8 cellular contexts compared by ENCODE assay signal in the genomic region with DNA sequence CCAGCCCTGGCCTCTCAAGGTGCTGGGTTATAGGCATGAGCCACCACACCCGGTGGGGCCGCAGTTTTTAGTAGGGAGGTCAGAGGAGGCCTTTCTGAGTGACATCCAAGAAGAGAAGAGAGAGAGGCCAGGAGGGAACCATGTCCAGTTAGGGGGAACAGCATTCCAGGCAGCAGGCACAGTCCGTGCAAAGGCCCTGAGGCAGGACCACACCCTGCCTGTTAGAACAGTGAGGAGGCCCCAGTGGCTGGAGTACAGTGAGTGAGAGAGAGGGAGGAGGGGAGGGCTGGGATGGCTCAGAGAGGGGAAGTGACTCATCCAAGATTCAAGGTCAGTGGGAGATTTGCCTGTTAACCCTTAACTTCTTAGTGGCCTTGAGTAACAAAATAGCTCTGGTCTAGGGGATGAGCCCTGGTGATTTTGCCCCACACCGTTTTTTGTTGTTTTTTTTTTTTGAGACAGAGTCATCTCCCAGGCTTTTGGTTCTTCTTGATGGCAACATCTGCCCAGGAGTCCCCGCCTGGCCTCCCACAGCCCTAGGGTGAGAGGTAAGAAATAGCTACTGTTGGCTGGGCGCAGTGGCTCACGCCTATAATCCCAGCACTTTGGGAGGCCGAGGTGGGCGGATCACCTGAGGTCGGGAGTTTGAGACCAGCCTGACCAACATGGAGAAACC. TPM values are rescaled to one million over a fixed set of nuclear protein-coding genes. Genes with fewer than 3 reads are reported as not detected.
A peak's percentile ranks its signal among the peaks of the same experiment; 100 is the strongest.
DNase-seq lines count a peak whose midpoint lies in the region; ATAC-seq and TF ChIP-seq lines count a peak whose summit lies in the region.

No MANE protein-coding gene starts in this region.

- H3K27me3 ChIP-seq in MG63 (no peaks in the 10 kb centered on the region), mesendoderm (ENCODE audit: insufficient read depth, low read length, poor library complexity) (no peaks in the 10 kb centered on the region)

- peaks cover 4% of the 10 kb centered on the region for H3K4me1 ChIP-seq in mesendoderm (ENCODE audit: control insufficient read depth, low read depth, low read length)

- H3K36me3 ChIP-seq in MG63 (peaks cover 4% of the 10 kb centered on the region), mesendoderm (ENCODE audit: control insufficient read depth, insufficient read depth, low read length) (no peaks in the 10 kb centered on the region)

- H2BK15ac ChIP-seq in mesendoderm (replicated peaks; ENCODE audit: low read depth), result no peak overlapping the region

- peaks cover 6% of the 10 kb centered on the region for H3K79me2 ChIP-seq in mesendoderm (ENCODE audit: control insufficient read depth, insufficient read depth, low read length)

- H3K9me3 ChIP-seq in MG63, result no peaks in the 10 kb centered on the region

- in situ Hi-C loops in astrocyte of the cerebellum (cut with HindIII; ENCODE audit: low sequenced_read_pairs), result no loop called here

- H3K23ac ChIP-seq in mesendoderm (ENCODE audit: low read length), result no peak overlapping the region

- ATAC-seq in HG03342 (IDR thresholded peaks at IDR 0.05; ENCODE audit: unreplicated experiment) (no peak), GM19463 (IDR thresholded peaks at IDR 0.05; ENCODE audit: unreplicated experiment) (no peak), HG03135 (IDR thresholded peaks at IDR 0.05; ENCODE audit: unreplicated experiment) (no peak)

- H3K18ac ChIP-seq in mesendoderm (ENCODE audit: low read length), result no peak overlapping the region

- no peak overlapping the region for H3K27ac ChIP-seq in mesendoderm (ENCODE audit: low read depth, low read length)

- no peak overlapping the region for H4K8ac ChIP-seq in mesendoderm (ENCODE audit: low read depth, low read length)

- no peak overlapping the region for H3K4me3 ChIP-seq in MG63
- H3K4me3 ChIP-seq in astrocyte of the cerebellum (ENCODE audit: low read depth, low read length), result no peak overlapping the region
- no peak overlapping the region for H3K4me3 ChIP-seq in mesendoderm (ENCODE audit: low read length)

- no peak overlapping the region for H2BK5ac ChIP-seq in mesendoderm (ENCODE audit: low read length)

- H4K5ac ChIP-seq in mesendoderm (ENCODE audit: low read length), result no peak overlapping the region

- no CpG with 5 or more reads among the region's 10 CpGs for WGBS in mesendoderm (ENCODE audit: extremely low coverage, insufficient coverage, low lambda C conversion rate)

- H3K9ac ChIP-seq in mesendoderm (ENCODE audit: low read length), result no peak overlapping the region

- TF ChIP-seq CTCF in astrocyte of the cerebellum (IDR thresholded peaks at IDR 0.05; ENCODE audit: low read depth, low read length, missing control alignments), result no peak

- no peak overlapping the region for H2AK5ac ChIP-seq in mesendoderm (ENCODE audit: low read length)

- DNase-seq in DMS53 (lab: John Stamatoyannopoulos, UW), result peak; percentile 73
- peak; percentile 82 for DNase-seq in MG63
- peak; percentile 46 for DNase-seq in astrocyte of the cerebellum (ENCODE audit: low read depth)
- DNase-seq in mesendoderm, result peak; percentile 93
- no peak for DNase-seq in hippocampal formation (lab: John Stamatoyannopoulos, UW)

- H3K4ac ChIP-seq in mesendoderm (ENCODE audit: low read depth, low read length), result no peak overlapping the region

- H2BK120ac ChIP-seq in mesendoderm (ENCODE audit: low read depth, low read length), result no peak overlapping the region

- peaks cover 7% of the 10 kb centered on the region for H3K79me1 ChIP-seq in mesendoderm (ENCODE audit: low read length)

- no peak overlapping the region for H3K56ac ChIP-seq in mesendoderm (ENCODE audit: low read length)

- H3K4me2 ChIP-seq in mesendoderm (ENCODE audit: low read length), result no peak overlapping the region

RNA-seq across cellular contexts. Expression of a gene that starts 2.7 kb away (rescaled TPM):
- total RNA-seq in MG63 (2014; rRNA removed; shearing (Covaris generic); ENCODE audit: low replicate concordance), result 140 and 291 TPM in 2 replicates
- polyA plus RNA-seq in mesendoderm (2013, experiment 1 of 2), result 27.5 TPM
- polyA plus RNA-seq in mesendoderm (2013, experiment 2 of 2), result 28.8 TPM

RNA-seq across cellular contexts. Expression of a gene that starts 32.5 kb away (rescaled TPM):
- not detected in 2 replicates for total RNA-seq in MG63 (2014; rRNA removed; shearing (Covaris generic); ENCODE audit: low replicate concordance)
- polyA plus RNA-seq in mesendoderm (2013, experiment 1 of 2), result not detected
- polyA plus RNA-seq in mesendoderm (2013, experiment 2 of 2), result not detected

RNA-seq across cellular contexts. Expression of a gene that starts 38.7 kb away (rescaled TPM):
- total RNA-seq in MG63 (2014; rRNA removed; shearing (Covaris generic); ENCODE audit: low replicate concordance), result 0.59 and 3.2 TPM in 2 replicates
- polyA plus RNA-seq in mesendoderm (2013, experiment 1 of 2), result 0.31 TPM
- 0.41 TPM for polyA plus RNA-seq in mesendoderm (2013, experiment 2 of 2)

RNA-seq across cellular contexts. Expression of a gene that starts 39.1 kb away (rescaled TPM):
- total RNA-seq in MG63 (2014; rRNA removed; shearing (Covaris generic); ENCODE audit: low replicate concordance), result 47.1 and 56.8 TPM in 2 replicates
- polyA plus RNA-seq in mesendoderm (2013, experiment 1 of 2), result 38.1 TPM
- polyA plus RNA-seq in mesendoderm (2013, experiment 2 of 2), result 38.3 TPM

Comparison
In these comparisons a context has a peak if more than half of its experiments do, and no peak if none do; other contexts are left out.
1. DNase-seq: peak in DMS53 (single experiment), MG63 (single experiment), astrocyte of the cerebellum (single experiment) and mesendoderm (single experiment); none in hippocampal formation (0 of 2).